In the genomic region with DNA sequence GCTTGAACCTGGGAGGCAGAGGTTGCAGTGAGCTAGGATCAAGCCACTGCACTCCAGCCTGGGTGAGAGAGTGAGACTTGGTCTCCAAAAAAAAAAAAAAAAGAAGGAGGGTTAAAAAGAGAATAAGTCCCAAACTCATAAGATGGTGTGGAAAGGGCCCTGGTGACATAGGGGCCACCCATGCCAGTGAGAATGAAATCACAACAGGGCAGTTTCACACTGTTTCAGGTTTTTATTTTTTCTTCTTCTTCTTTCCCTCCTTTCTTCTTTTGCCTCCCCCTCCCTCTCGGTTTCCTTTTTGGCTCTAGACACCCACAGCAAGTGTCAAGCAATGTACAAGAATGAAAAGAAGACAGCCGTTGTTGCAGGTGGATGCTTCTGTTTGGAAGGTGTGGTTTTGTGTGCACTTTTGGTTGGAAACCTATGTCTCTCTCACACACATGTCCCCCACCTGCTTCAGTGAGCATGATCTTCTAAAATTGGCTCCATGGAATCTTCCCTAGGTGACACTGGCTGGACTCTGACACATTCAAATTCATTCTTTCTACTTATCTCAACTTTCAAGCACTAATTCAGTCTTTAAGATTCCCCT, we compare ENCODE assay signal across 15 cellular contexts. TPM values are rescaled to one million over a fixed set of nuclear protein-coding genes. Genes with fewer than 3 reads are reported as not detected.
DNase-seq lines count a peak whose midpoint lies in the region; ATAC-seq and TF ChIP-seq lines count a peak whose summit lies in the region.
"Had no signal": no experiment of that assay in that cellular context is flagged by ENCODE, and none has a peak within 500 bp of the region (broad histone marks: within the 10 kb centered on the region; RNA-seq: fewer than 3 reads in every experiment).

No MANE protein-coding gene starts in this region.

- no peaks in the 10 kb centered on the region for H3K79me2 ChIP-seq in hepatocyte

- no peak overlapping the region for H2AFZ ChIP-seq in hepatocyte
- H2AFZ ChIP-seq: GM23338 had no signal

- H3K4me1 Mint-ChIP-seq in activated T-helper 1 cell treated with anti-CD3 and anti-CD28 coated beads, Interleukin-12 subunit alpha, Interleukin-12 subunit beta, Interleukin-2, Interleukin-4 antibody, amounts not matched to agents 30 ng/mL and 10 ng/mL and 1 ng/mL, durations not matched to agents 14 hours and 24 hours and 36 hours (ENCODE audit: low read depth) = peaks cover 45% of the 10 kb centered on the region
- H3K4me1 Mint-ChIP-seq in type B pancreatic cell (ENCODE audit: unreplicated experiment) = no peaks in the 10 kb centered on the region
- H3K4me1 Mint-ChIP-seq: GM23338 had no signal

- H3K4me2 ChIP-seq in hepatocyte = no peak overlapping the region
- H3K4me2 ChIP-seq: GM23338 had no signal

- H3K27ac Mint-ChIP-seq in activated T-helper 1 cell treated with anti-CD3 and anti-CD28 coated beads, Interleukin-12 subunit alpha, Interleukin-12 subunit beta, Interleukin-2, Interleukin-4 antibody, amounts not matched to agents 30 ng/mL and 10 ng/mL and 1 ng/mL, durations not matched to agents 14 hours and 24 hours and 36 hours = peak overlapping the region; percentile 89
- H3K27ac Mint-ChIP-seq in type B pancreatic cell = no peak overlapping the region
- H3K27ac Mint-ChIP-seq: GM23338 had no signal

- H3K36me3 ChIP-seq in right atrium auricular region (no peaks in the 10 kb centered on the region), hepatocyte (replicated peaks; ENCODE audit: insufficient read depth, low read depth) (no peaks in the 10 kb centered on the region)
- H3K36me3 ChIP-seq: heart right ventricle had no signal

- no peaks in the 10 kb centered on the region for H3K9me3 Mint-ChIP-seq in activated T-helper 1 cell treated with anti-CD3 and anti-CD28 coated beads, Interleukin-12 subunit alpha, Interleukin-12 subunit beta, Interleukin-2, Interleukin-4 antibody, amounts not matched to agents 30 ng/mL and 10 ng/mL and 1 ng/mL, durations not matched to agents 14 hours and 24 hours and 36 hours
- H3K9me3 Mint-ChIP-seq in type B pancreatic cell = peaks cover 3% of the 10 kb centered on the region
- H3K9me3 Mint-ChIP-seq: GM23338 had no signal

- no peak for DNase-seq in activated T-helper 1 cell treated with anti-CD3 and anti-CD28 coated beads, Interleukin-12 subunit alpha, Interleukin-12 subunit beta, Interleukin-2, Interleukin-4 antibody, amounts not matched to agents 30 ng/mL and 10 ng/mL and 1 ng/mL, durations not matched to agents 14 hours and 24 hours and 36 hours (ENCODE audit: low spot score)
- DNase-seq in right atrium auricular region (ENCODE audit: low spot score) (no peak), type B pancreatic cell (ENCODE audit: extremely low spot score, unreplicated experiment) (no peak), hepatocyte (ENCODE audit: low spot score) (no peak)
- DNase-seq in effector CD4-positive, alpha-beta T cell = no peak
- DNase-seq: activated CD4-positive, CD25-positive, alpha-beta regulatory T cell treated with anti-CD3 and anti-CD28 coated beads, Interleukin-2, amount 50 U/mL, for 72 hours; effector memory CD4-positive, alpha-beta T cell; heart right ventricle; NCI-H2171 had no signal

- TF ChIP-seq CTCF in right atrium auricular region (IDR thresholded peaks at IDR 0.05) (no peak), type B pancreatic cell (conservative IDR thresholded peaks at IDR 0.05) (no peak), hepatocyte (IDR thresholded peaks at IDR 0.05; ENCODE audit: poor library complexity) (no peak)

- H3K4me1 ChIP-seq in right atrium auricular region = no peaks in the 10 kb centered on the region
- no peaks in the 10 kb centered on the region for H3K4me1 ChIP-seq in hepatocyte (ENCODE audit: insufficient read depth)

- H3K4me3 Mint-ChIP-seq in activated T-helper 1 cell treated with anti-CD3 and anti-CD28 coated beads, Interleukin-12 subunit alpha, Interleukin-12 subunit beta, Interleukin-2, Interleukin-4 antibody, amounts not matched to agents 30 ng/mL and 10 ng/mL and 1 ng/mL, durations not matched to agents 14 hours and 24 hours and 36 hours = peak overlapping the region; percentile 65
- H3K4me3 Mint-ChIP-seq in type B pancreatic cell = no peak overlapping the region
- H3K4me3 Mint-ChIP-seq: GM23338 had no signal

- 32% methylated on average over 2 of the region's 2 CpGs for WGBS in hepatocyte (ENCODE audit: low lambda C conversion rate, missing lambda C conversion rate)

- ATAC-seq in GM18858 (IDR thresholded peaks at IDR 0.05; ENCODE audit: unreplicated experiment) (peak; percentile 57), GM19468 (IDR thresholded peaks at IDR 0.05; ENCODE audit: extremely low read depth, unreplicated experiment) (peak; percentile 24), HG03039 (IDR thresholded peaks at IDR 0.05; ENCODE audit: unreplicated experiment) (peak; percentile 65)
- ATAC-seq: GM23338, heart right ventricle had no signal

- H3K9me2 ChIP-seq in hepatocyte (replicated peaks; ENCODE audit: insufficient read depth) = no peaks in the 10 kb centered on the region

- H3K4me3 ChIP-seq in right atrium auricular region = no peak overlapping the region
- H3K4me3 ChIP-seq in hepatocyte = no peak overlapping the region
- H3K4me3 ChIP-seq: GM23338, heart right ventricle had no signal

- H3K27me3 ChIP-seq in right atrium auricular region = no peaks in the 10 kb centered on the region
- no peaks in the 10 kb centered on the region for H3K27me3 ChIP-seq in hepatocyte

- H3K9me3 ChIP-seq in right atrium auricular region = no peaks in the 10 kb centered on the region
- no peaks in the 10 kb centered on the region for H3K9me3 ChIP-seq in hepatocyte (ENCODE audit: low read depth)
- H3K9me3 ChIP-seq: heart right ventricle had no signal

- H3K36me3 Mint-ChIP-seq in activated T-helper 1 cell treated with anti-CD3 and anti-CD28 coated beads, Interleukin-12 subunit alpha, Interleukin-12 subunit beta, Interleukin-2, Interleukin-4 antibody, amounts not matched to agents 30 ng/mL and 10 ng/mL and 1 ng/mL, durations not matched to agents 14 hours and 24 hours and 36 hours (ENCODE audit: low read depth) = no peaks in the 10 kb centered on the region
- H3K36me3 Mint-ChIP-seq in type B pancreatic cell = no peaks in the 10 kb centered on the region

- H4K20me1 ChIP-seq in hepatocyte (ENCODE audit: insufficient read depth, poor library complexity, severe bottlenecking) = no peaks in the 10 kb centered on the region

- intact Hi-C loops in activated T-helper 1 cell treated with anti-CD3 and anti-CD28 coated beads, Interleukin-12 subunit alpha, Interleukin-12 subunit beta, Interleukin-2, Interleukin-4 antibody, amounts not matched to agents 30 ng/mL and 10 ng/mL and 1 ng/mL, durations not matched to agents 14 hours and 24 hours and 36 hours (cut with micrococcal nuclease) = loop anchor here (2.0 to 10.0 kb wide), 6 partner anchors 55 to 1127 kb away; a partner anchor contains a TSS

- H3K27me3 Mint-ChIP-seq in activated T-helper 1 cell treated with anti-CD3 and anti-CD28 coated beads, Interleukin-12 subunit alpha, Interleukin-12 subunit beta, Interleukin-2, Interleukin-4 antibody, amounts not matched to agents 30 ng/mL and 10 ng/mL and 1 ng/mL, durations not matched to agents 14 hours and 24 hours and 36 hours (ENCODE audit: insufficient read depth) = peaks cover 4% of the 10 kb centered on the region
- H3K27me3 Mint-ChIP-seq in type B pancreatic cell = no peaks in the 10 kb centered on the region

- H3K27ac ChIP-seq in right atrium auricular region (no peak overlapping the region), hepatocyte (no peak overlapping the region)
- H3K27ac ChIP-seq: heart right ventricle had no signal

RNA-seq across cellular contexts. Expression of a gene that starts 14.4 kb away (rescaled TPM):
- not detected in 2 replicates for total RNA-seq in activated T-helper 1 cell treated with anti-CD3 and anti-CD28 coated beads, Interleukin-12 subunit alpha, Interleukin-12 subunit beta, Interleukin-2, Interleukin-4 antibody, amounts not matched to agents 30 ng/mL and 10 ng/mL and 1 ng/mL, durations not matched to agents 14 hours and 24 hours and 36 hours
- total RNA-seq in right atrium auricular region (1 to 10 TPM in 1 of 2 donors, under 1 TPM in 1; 0.41 to 2.4 TPM), type B pancreatic cell (ENCODE audit: low replicate concordance) (not detected in 2 replicates), hepatocyte (0.07 and 0.08 TPM in 2 replicates)
- polyA plus RNA-seq in hepatocyte = not detected in 2 replicates
- total RNA-seq: GM23338, lung microvascular endothelial cell, renal cortical epithelial cell had no signal
- polyA plus RNA-seq: GM23338 had no signal

RNA-seq across cellular contexts. Expression of a gene that starts 25.1 kb away (rescaled TPM):
- 0.07 and 0.10 TPM in 2 replicates for total RNA-seq in activated T-helper 1 cell treated with anti-CD3 and anti-CD28 coated beads, Interleukin-12 subunit alpha, Interleukin-12 subunit beta, Interleukin-2, Interleukin-4 antibody, amounts not matched to agents 30 ng/mL and 10 ng/mL and 1 ng/mL, durations not matched to agents 14 hours and 24 hours and 36 hours
- total RNA-seq in right atrium auricular region = under 1 TPM; 0.22 to 0.24 TPM
- total RNA-seq in type B pancreatic cell (ENCODE audit: low replicate concordance) = 0.05 TPM in 1 of 2 replicates, not detected in the other
- 0.52 and 0.60 TPM in 2 replicates for total RNA-seq in hepatocyte
- polyA plus RNA-seq in hepatocyte = 0.78 TPM in 1 of 2 replicates, not detected in the other
- total RNA-seq: GM23338, lung microvascular endothelial cell, renal cortical epithelial cell had no signal
- polyA plus RNA-seq: GM23338 had no signal
